Comparison of ENCODE assay signal across 26 cellular contexts in genomic region chr14:24677956-24678355, GRCh38. TPM values are rescaled to one million over a fixed set of nuclear protein-coding genes. Genes with fewer than 3 reads are reported as not detected.
DNase-seq lines count a peak whose midpoint lies in the region; ATAC-seq and TF ChIP-seq lines count a peak whose summit lies in the region.
"Had no signal": no experiment of that assay in that cellular context is flagged by ENCODE, and none has a peak within 500 bp of the region (broad histone marks: within the 10 kb centered on the region; RNA-seq: fewer than 3 reads in every experiment).

No MANE protein-coding gene starts in this region.

- H3K27me3 Mint-ChIP-seq in activated T-cell treated with anti-CD3 and anti-CD28 coated beads, Interleukin-2, amount 50 U/mL, for 72 hours (ENCODE audit: low read depth) = no peaks in the 10 kb centered on the region
- H3K27me3 Mint-ChIP-seq in T-helper 17 cell = peaks cover 20% of the 10 kb centered on the region
- no peaks in the 10 kb centered on the region for H3K27me3 Mint-ChIP-seq in natural killer cell (ENCODE audit: low read depth in 2 of 2)
- H3K27me3 Mint-ChIP-seq: B cell had no signal

- CTCF ChIA-PET in mammary epithelial cell (lab: Charles Lee; ENCODE audit: low non-redundant PET) = no interaction called here

- peak overlapping the region; percentile 94 for H3K27ac Mint-ChIP-seq in activated T-cell treated with anti-CD3 and anti-CD28 coated beads, Interleukin-2, amount 50 U/mL, for 72 hours
- no peak overlapping the region for H3K27ac Mint-ChIP-seq in T-helper 17 cell
- peak overlapping the region; percentile 99 for H3K27ac Mint-ChIP-seq in natural killer cell

- no peaks in the 10 kb centered on the region for H3K36me3 ChIP-seq in mammary epithelial cell (ENCODE audit: insufficient read depth, low read length)
- H3K36me3 ChIP-seq: cardiac muscle cell, WERI-Rb-1 had no signal

- WGBS in mammary epithelial cell (ENCODE audit: low coverage, missing lambda C conversion rate) = 0% methylated on average over 1 of the region's 1 CpG

- no peaks in the 10 kb centered on the region for H3K9me3 ChIP-seq in T-helper 17 cell (ENCODE audit: control insufficient read depth, low read length, poor library complexity, severe bottlenecking)
- no peaks in the 10 kb centered on the region for H3K9me3 ChIP-seq in mammary epithelial cell (replicated peaks; ENCODE audit: insufficient read depth, low read length)
- H3K9me3 ChIP-seq: SK-N-SH had no signal

- no peak overlapping the region for H3K27ac ChIP-seq in mammary epithelial cell (ENCODE audit: insufficient read depth, low read depth, low read length)
- H3K27ac ChIP-seq: cardiac muscle cell, WERI-Rb-1 had no signal

- peaks cover 5 to 7% of the 10 kb centered on the region in 2 donors for H3K36me3 Mint-ChIP-seq in activated T-cell treated with anti-CD3 and anti-CD28 coated beads, Interleukin-2, amount 50 U/mL, for 72 hours (ENCODE audit: insufficient read depth in 2 of 2)
- no peaks in the 10 kb centered on the region for H3K36me3 Mint-ChIP-seq in T-helper 17 cell (ENCODE audit: low read depth)
- H3K36me3 Mint-ChIP-seq in natural killer cell = peaks cover 6% of the 10 kb centered on the region
- H3K36me3 Mint-ChIP-seq: type B pancreatic cell had no signal

- no peak for TF ChIP-seq POLR2A in erythroblast (IDR thresholded peaks at IDR 0.05; ENCODE audit: low read length)

- peaks cover 0 to 1% of the 10 kb centered on the region in 2 donors for H3K9me3 Mint-ChIP-seq in activated T-cell treated with anti-CD3 and anti-CD28 coated beads, Interleukin-2, amount 50 U/mL, for 72 hours
- H3K9me3 Mint-ChIP-seq in natural killer cell = no peaks in the 10 kb centered on the region
- H3K9me3 Mint-ChIP-seq: type B pancreatic cell had no signal

- H3K4me2 ChIP-seq in mammary epithelial cell (ENCODE audit: insufficient read depth, low read depth, low read length) = peak overlapping the region; percentile 13

- peaks cover 73% of the 10 kb centered on the region for H3K4me1 Mint-ChIP-seq in activated T-cell treated with anti-CD3 and anti-CD28 coated beads, Interleukin-2, amount 50 U/mL, for 72 hours (ENCODE audit: low read depth)
- H3K4me1 Mint-ChIP-seq in T-helper 17 cell (peaks cover 39% of the 10 kb centered on the region), natural killer cell (peaks cover 92 to 94% of the 10 kb centered on the region in 2 donors)

- H3K4me1 ChIP-seq in mammary epithelial cell (ENCODE audit: insufficient read depth, low read length) = peaks cover 29% of the 10 kb centered on the region

- dilution Hi-C loops in mammary epithelial cell (cut with HindIII; ENCODE audit: low sequenced_read_pairs) = no loop called here

- H2AFZ ChIP-seq in mammary epithelial cell (ENCODE audit: low read depth, low read length) = no peak overlapping the region

- in situ Hi-C loops in mammary epithelial cell (cut with MboI; ENCODE audit: low sequenced_read_pairs in 2 of 2) = no loop called here

- no peak for DNase-seq in activated T-cell treated with anti-CD3 and anti-CD28 coated beads, Interleukin-2, amount 50 U/mL, for 72 hours
- DNase-seq in activated T-cell treated with anti-CD3 and anti-CD28 coated beads for 4 hours (no peak), T-helper 17 cell (no peak), mammary epithelial cell (peak; percentile 58), natural killer cell (no peak), NCI-H2081 treated with DMSO at 0.1 percent for 48 hours (lab: John Stamatoyannopoulos, UW) (no peak), NCI-H510A treated with DMSO at 0.1 percent for 48 hours (lab: John Stamatoyannopoulos, UW) (no peak), erythroblast (lab: John Stamatoyannopoulos, UW) (no peak)
- DNase-seq: activated CD4-positive, alpha-beta T cell treated with anti-CD3 and anti-CD28 coated beads, Interleukin-2, amount 50 U/mL, for 1 hour; activated naive CD4-positive, alpha-beta T cell; anterior cingulate cortex; islet precursor cell; left ventricle myocardium superior; naive thymus-derived CD4-positive, alpha-beta T cell; NCI-H1436 treated with DMSO at 0.1 percent for 48 hours; NCI-H2107; NCI-H446; NCI-H82; SK-N-SH; stimulated activated CD4-positive, alpha-beta T cell treated with anti-CD3 and anti-CD28 coated beads, Interleukin-1b, Interleukin-23, amount 100 ng/mL, for 48 hours; WERI-Rb-1 had no signal

- no peak overlapping the region for H3K4me3 ChIP-seq in mammary epithelial cell (replicated peaks in 1 of 3; ENCODE audit: insufficient read depth in 1 of 3, low read depth in 2 of 3, low read length in 3 of 3)
- H3K4me3 ChIP-seq: cardiac muscle cell had no signal

- peak overlapping the region; percentile 89 to 95 for H3K4me3 Mint-ChIP-seq in activated T-cell treated with anti-CD3 and anti-CD28 coated beads, Interleukin-2, amount 50 U/mL, for 72 hours
- H3K4me3 Mint-ChIP-seq in T-helper 17 cell (peak overlapping the region; percentile 21), natural killer cell (peak overlapping the region; percentile 99)

- TF ChIP-seq CTCF in mammary epithelial cell (conservative IDR thresholded peaks at IDR 0.05 in 1 of 2, IDR thresholded peaks at IDR 0.05 in 1 of 2; ENCODE audit: extremely low read depth in 1 of 2, insufficient read depth in 1 of 2, low read depth in 1 of 2, low read length in 2 of 2) (no peak), natural killer cell (IDR thresholded peaks at IDR 0.05) (no peak)

- no peaks in the 10 kb centered on the region for H4K20me1 ChIP-seq in mammary epithelial cell (ENCODE audit: insufficient read depth, low read length)

- intact Hi-C loops in mammary epithelial cell (cut with micrococcal nuclease) = loop anchor here (2.0 to 5.0 kb wide), 3 partner anchors 65 to 343 kb away; partner anchors contain the start of gene ADCY4
- intact Hi-C loops in natural killer cell (cut with micrococcal nuclease) = loop anchor here (1.0 to 10.0 kb wide), 4 partner anchors 13 to 233 kb away; partner anchors contain the start of gene SDR39U1

- H3K9ac ChIP-seq in mammary epithelial cell (ENCODE audit: insufficient read depth, low read length) = no peak overlapping the region

- no peaks in the 10 kb centered on the region for H3K79me2 ChIP-seq in mammary epithelial cell (ENCODE audit: insufficient read depth, low read length)

- no TSS peak for BruUV-seq in mammary epithelial cell (replicated peaks; lab: Mats Ljungman, UMichigan)

- no peaks in the 10 kb centered on the region for H3K27me3 ChIP-seq in mammary epithelial cell (ENCODE audit: insufficient read depth, low read length)

- ATAC-seq in activated T-cell treated with anti-CD3 and anti-CD28 coated beads, Interleukin-2, amount 50 U/mL, for 72 hours (replicated peaks in 1 of 2) = no peak
- no peak for ATAC-seq in T-helper 17 cell
- ATAC-seq in natural killer cell = no peak
- ATAC-seq: left ventricle myocardium superior; naive thymus-derived CD4-positive, alpha-beta T cell had no signal

RNA-seq across cellular contexts. Expression of gene GZMB, which starts 44.0 kb away (rescaled TPM):
- 1,000 to 10,000 TPM; 2,205 to 2,852 TPM for total RNA-seq in activated T-cell treated with anti-CD3 and anti-CD28 coated beads, Interleukin-2, amount 50 U/mL, for 72 hours
- total RNA-seq in T-helper 17 cell (under 1 TPM in 1 of 2 donors, not detected in 1; 0.82 TPM), mammary epithelial cell (not detected), natural killer cell (1,000 to 10,000 TPM; 1,176 to 1,565 (median 1,384) TPM)
- polyA plus RNA-seq in mammary epithelial cell = not detected
- polyA minus RNA-seq in mammary epithelial cell = not detected
- total RNA-seq: cardiac muscle cell, H1, osteoblast had no signal
- polyA plus RNA-seq: cardiac muscle cell, H1, SK-N-SH had no signal

Comparison
In these comparisons a context has a peak if more than half of its experiments do, and no peak if none do; other contexts are left out.
1. H3K4me3 Mint-ChIP-seq: peak in every context shown above with its lines; median percentile 99 in natural killer cell; 92 in activated T-cell treated with anti-CD3 and anti-CD28 coated beads, Interleukin-2, amount 50 U/mL, for 72 hours; 21 in T-helper 17 cell.
2. RNA of gene GZMB, which starts 44.0 kb away (total RNA-seq): 2,205 to 2,852 TPM in activated T-cell treated with anti-CD3 and anti-CD28 coated beads, Interleukin-2, amount 50 U/mL, for 72 hours and 1,176 to 1,565 TPM in natural killer cell; 0.82 TPM in T-helper 17 cell and not detected in mammary epithelial cell; every median in the first group is over 100 times any median in the second.